In genomic region chr4:56435748-56436442, GRCh38 we compare ENCODE assay signal across 8 cellular contexts. TPM values are rescaled to one million over a fixed set of nuclear protein-coding genes. Genes with fewer than 3 reads are reported as not detected.
DNase-seq lines count a peak whose midpoint lies in the region; ATAC-seq and TF ChIP-seq lines count a peak whose summit lies in the region.

Gene PAICS, plus strand, starts transcription at chr4:56436260. Its CDS starts 53 bp downstream, at chr4:56436313.

- no peaks in the 10 kb centered on the region for H3F3A ChIP-seq in PC-3 (ENCODE audit: low read length, unreplicated experiment)

- H3K27me3 ChIP-seq in PC-3 (ENCODE audit: low read length) = no peaks in the 10 kb centered on the region
- H3K27me3 ChIP-seq in mucosa of stomach (ENCODE audit: control insufficient read depth, insufficient read depth, low read length) = no peaks in the 10 kb centered on the region

- H2AFZ ChIP-seq in PC-3 (ENCODE audit: low read length) = peak within 1 kb of the TSS; percentile 87

- peaks cover 64% of the 10 kb centered on the region for H4K20me1 ChIP-seq in PC-3 (ENCODE audit: low read length)

- BruUV-seq in PC-3 (replicated peaks; lab: Mats Ljungman, UMichigan) = no TSS peak

- H3K4me1 ChIP-seq in PC-3 (ENCODE audit: insufficient read depth, low read length) = peaks cover 41% of the 10 kb centered on the region
- no peaks in the 10 kb centered on the region for H3K4me1 ChIP-seq in mucosa of stomach (ENCODE audit: control insufficient read depth, insufficient read depth, low read length)

- H3K4me3 ChIP-seq in PC-3 (ENCODE audit: low read length) = peak within 1 kb of the TSS; percentile 79
- H3K4me3 ChIP-seq in mucosa of stomach (ENCODE audit: low read length) = peak within 1 kb of the TSS; percentile 84

- POLR2A ChIA-PET in PC-3 (lab: Charles Lee; ENCODE audit: unreplicated experiment) = interaction anchor here (0.6 to 2.1 kb wide), 7 partner anchors 8 to 487 kb away, joined by 3 to 22 read pairs (median 5); partner anchors contain the start of gene AASDH

- H3K4me2 ChIP-seq in PC-3 (ENCODE audit: low read length) = peak within 1 kb of the TSS; percentile 93

- H3K9ac ChIP-seq in PC-3 (ENCODE audit: low read length) (peak within 1 kb of the TSS; percentile 98), mucosa of stomach (ENCODE audit: low read length) (peak within 1 kb of the TSS; percentile 76)

- CTCF ChIA-PET in PC-3 (lab: Charles Lee) = interaction anchor here (0.8 kb wide), 2 partner anchors 8 to 109 kb away, joined by 3 to 4 read pairs; no protein-coding TSS in a partner anchor

- ATAC-seq in GM21576 (IDR thresholded peaks at IDR 0.05; ENCODE audit: unreplicated experiment) (peak; percentile 57), PC-3 (peak; percentile 66)

- peak within 1 kb of the TSS; percentile 80 for H3K27ac ChIP-seq in PC-3 (ENCODE audit: low read length)

- peak; percentile 2; the same call in 1 of the 2 replicates for TF ChIP-seq EP300 in Ishikawa (IDR thresholded peaks at IDR 0.05; ENCODE audit: borderline replicate concordance)

- TF ChIP-seq CTCF in PC-3 (conservative IDR thresholded peaks at IDR 0.05; ENCODE audit: low read depth, low read length) = no peak

- H3K79me2 ChIP-seq in PC-3 (ENCODE audit: low read length) = peaks cover 92% of the 10 kb centered on the region

- H3K9me3 ChIP-seq in PC-3 (ENCODE audit: low read length) = no peaks in the 10 kb centered on the region
- no peaks in the 10 kb centered on the region for H3K9me3 ChIP-seq in mucosa of stomach (ENCODE audit: control insufficient read depth, low read length)

- no peaks in the 10 kb centered on the region for H3K9me2 ChIP-seq in PC-3 (replicated peaks; ENCODE audit: low read length)

- intact Hi-C loops in PC-3 (cut with micrococcal nuclease) = loop anchor here (2.0 to 10.0 kb wide), 5 partner anchors 31 to 541 kb away; partner anchors contain the start of genes AASDH, NOA1, POLR2B and REST

- H3K36me3 ChIP-seq in PC-3 (ENCODE audit: low read depth, low read length) = peaks cover 20% of the 10 kb centered on the region; the same call in 1 of the 2 replicates
- H3K36me3 ChIP-seq in mucosa of stomach (ENCODE audit: control insufficient read depth, insufficient read depth, low read length) = no peaks in the 10 kb centered on the region

- peak; percentile 77 for TF ChIP-seq POLR2A in erythroblast (IDR thresholded peaks at IDR 0.05; ENCODE audit: low read length)

- TF ChIP-seq RAD21 in Ishikawa (IDR thresholded peaks at IDR 0.05; ENCODE audit: low read depth) = no peak

- DNase-seq in DMS114 treated with DMSO at 0.1 percent for 48 hours (lab: John Stamatoyannopoulos, UW; ENCODE audit: unreplicated experiment) (peak; percentile 77), PC-3 (peak; percentile 98), erythroblast (lab: John Stamatoyannopoulos, UW) (peak; percentile 96 to 97)
- peak; percentile 100 for DNase-seq in activated T-cell treated with anti-CD3 and anti-CD28 coated beads, Interleukin-2, amount 50 U/mL, for 1 hour
- DNase-seq in stimulated activated CD8-positive, alpha-beta memory T cell treated with anti-CD3 and anti-CD28 coated beads, Interleukin-7, amount 100 ng/mL, for 1 hour (ENCODE audit: low read depth in 2 of 2) = peak; percentile 92 to 95

TF ChIP-seq in Ishikawa, 13 proteins besides CTCF, POLR2A, EP300 and RAD21:
- TF ChIP-seq ZBTB7A (IDR thresholded peaks at IDR 0.05; ENCODE audit: low read depth) (peak; percentile 83; the same call in 1 of the 2 replicates), TAF1 (IDR thresholded peaks at IDR 0.05; ENCODE audit: low read depth) (peak; percentile 76), REST (IDR thresholded peaks at IDR 0.05; ENCODE audit: low read depth) (no peak), CEBPB (IDR thresholded peaks at IDR 0.05) (no peak), NFIC (IDR thresholded peaks at IDR 0.05) (peak; percentile 93), USF1 (IDR thresholded peaks at IDR 0.05) (no peak), MAX (IDR thresholded peaks at IDR 0.05) (peak; percentile 99), CREB1 (IDR thresholded peaks at IDR 0.05; ENCODE audit: low read depth) (no peak), FOXM1 (IDR thresholded peaks at IDR 0.05; ENCODE audit: borderline replicate concordance, low read depth) (no peak), TEAD4 (IDR thresholded peaks at IDR 0.05) (0 out of 2 replicates have a peak, but pooled peaks have one; percentile 4)

RNA-seq across cellular contexts. Expression of gene PAICS, which starts in this region (rescaled TPM):
- total RNA-seq in PC-3 (2014; rRNA removed) = 160 and 172 TPM in 2 replicates

Comparison
In these comparisons a context has a peak if more than half of its experiments do, and no peak if none do; other contexts are left out.
1. Peak in every context shown above with its lines: DNase-seq, ATAC-seq, H3K4me3 ChIP-seq and H3K27ac ChIP-seq.